ENCODE assay signal across 1 cellular context in genomic region chr9:129439242-129439641, GRCh38.
TF ChIP-seq lines count a peak whose summit lies in the region.

No MANE protein-coding gene starts in this region.

TF ChIP-seq in HEK293, 187 proteins besides CTCF, POLR2A, EP300 and RAD21 (continued from another document):
- TF ChIP-seq, protein P1, sequence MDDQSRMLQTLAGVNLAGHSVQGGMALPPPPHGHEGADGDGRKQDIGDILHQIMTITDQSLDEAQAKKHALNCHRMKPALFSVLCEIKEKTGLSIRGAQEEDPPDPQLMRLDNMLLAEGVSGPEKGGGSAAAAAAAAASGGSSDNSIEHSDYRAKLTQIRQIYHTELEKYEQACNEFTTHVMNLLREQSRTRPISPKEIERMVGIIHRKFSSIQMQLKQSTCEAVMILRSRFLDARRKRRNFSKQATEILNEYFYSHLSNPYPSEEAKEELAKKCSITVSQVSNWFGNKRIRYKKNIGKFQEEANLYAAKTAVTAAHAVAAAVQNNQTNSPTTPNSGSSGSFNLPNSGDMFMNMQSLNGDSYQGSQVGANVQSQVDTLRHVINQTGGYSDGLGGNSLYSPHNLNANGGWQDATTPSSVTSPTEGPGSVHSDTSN (CRISPR knock-in tag; IDR thresholded peaks at IDR 0.05): no peak
- TF ChIP-seq, protein P2, sequence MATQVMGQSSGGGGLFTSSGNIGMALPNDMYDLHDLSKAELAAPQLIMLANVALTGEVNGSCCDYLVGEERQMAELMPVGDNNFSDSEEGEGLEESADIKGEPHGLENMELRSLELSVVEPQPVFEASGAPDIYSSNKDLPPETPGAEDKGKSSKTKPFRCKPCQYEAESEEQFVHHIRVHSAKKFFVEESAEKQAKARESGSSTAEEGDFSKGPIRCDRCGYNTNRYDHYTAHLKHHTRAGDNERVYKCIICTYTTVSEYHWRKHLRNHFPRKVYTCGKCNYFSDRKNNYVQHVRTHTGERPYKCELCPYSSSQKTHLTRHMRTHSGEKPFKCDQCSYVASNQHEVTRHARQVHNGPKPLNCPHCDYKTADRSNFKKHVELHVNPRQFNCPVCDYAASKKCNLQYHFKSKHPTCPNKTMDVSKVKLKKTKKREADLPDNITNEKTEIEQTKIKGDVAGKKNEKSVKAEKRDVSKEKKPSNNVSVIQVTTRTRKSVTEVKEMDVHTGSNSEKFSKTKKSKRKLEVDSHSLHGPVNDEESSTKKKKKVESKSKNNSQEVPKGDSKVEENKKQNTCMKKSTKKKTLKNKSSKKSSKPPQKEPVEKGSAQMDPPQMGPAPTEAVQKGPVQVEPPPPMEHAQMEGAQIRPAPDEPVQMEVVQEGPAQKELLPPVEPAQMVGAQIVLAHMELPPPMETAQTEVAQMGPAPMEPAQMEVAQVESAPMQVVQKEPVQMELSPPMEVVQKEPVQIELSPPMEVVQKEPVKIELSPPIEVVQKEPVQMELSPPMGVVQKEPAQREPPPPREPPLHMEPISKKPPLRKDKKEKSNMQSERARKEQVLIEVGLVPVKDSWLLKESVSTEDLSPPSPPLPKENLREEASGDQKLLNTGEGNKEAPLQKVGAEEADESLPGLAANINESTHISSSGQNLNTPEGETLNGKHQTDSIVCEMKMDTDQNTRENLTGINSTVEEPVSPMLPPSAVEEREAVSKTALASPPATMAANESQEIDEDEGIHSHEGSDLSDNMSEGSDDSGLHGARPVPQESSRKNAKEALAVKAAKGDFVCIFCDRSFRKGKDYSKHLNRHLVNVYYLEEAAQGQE (tag by site-specific recombination; IDR thresholded peaks at IDR 0.05): no peak
- TF ChIP-seq ZNF112 (tag by site-specific recombination; IDR thresholded peaks at IDR 0.05): no peak
- TF ChIP-seq ZNF311 (tag by site-specific recombination; IDR thresholded peaks at IDR 0.05; ENCODE audit: borderline replicate concordance): no peak
- TF ChIP-seq ZNF175 (tag by site-specific recombination; IDR thresholded peaks at IDR 0.05): no peak
- TF ChIP-seq, protein P3, sequence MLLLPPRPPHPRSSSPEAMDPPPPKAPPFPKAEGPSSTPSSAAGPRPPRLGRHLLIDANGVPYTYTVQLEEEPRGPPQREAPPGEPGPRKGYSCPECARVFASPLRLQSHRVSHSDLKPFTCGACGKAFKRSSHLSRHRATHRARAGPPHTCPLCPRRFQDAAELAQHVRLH (tag by site-specific recombination; IDR thresholded peaks at IDR 0.05): peak; percentile 88
- TF ChIP-seq ZNF558 (tag by site-specific recombination; IDR thresholded peaks at IDR 0.05): no peak
- TF ChIP-seq SP2 (tag by site-specific recombination; IDR thresholded peaks at IDR 0.05): no peak
- peak; percentile 98 for TF ChIP-seq ZNF121 (tag by site-specific recombination; IDR thresholded peaks at IDR 0.05)
- TF ChIP-seq, protein P4, sequence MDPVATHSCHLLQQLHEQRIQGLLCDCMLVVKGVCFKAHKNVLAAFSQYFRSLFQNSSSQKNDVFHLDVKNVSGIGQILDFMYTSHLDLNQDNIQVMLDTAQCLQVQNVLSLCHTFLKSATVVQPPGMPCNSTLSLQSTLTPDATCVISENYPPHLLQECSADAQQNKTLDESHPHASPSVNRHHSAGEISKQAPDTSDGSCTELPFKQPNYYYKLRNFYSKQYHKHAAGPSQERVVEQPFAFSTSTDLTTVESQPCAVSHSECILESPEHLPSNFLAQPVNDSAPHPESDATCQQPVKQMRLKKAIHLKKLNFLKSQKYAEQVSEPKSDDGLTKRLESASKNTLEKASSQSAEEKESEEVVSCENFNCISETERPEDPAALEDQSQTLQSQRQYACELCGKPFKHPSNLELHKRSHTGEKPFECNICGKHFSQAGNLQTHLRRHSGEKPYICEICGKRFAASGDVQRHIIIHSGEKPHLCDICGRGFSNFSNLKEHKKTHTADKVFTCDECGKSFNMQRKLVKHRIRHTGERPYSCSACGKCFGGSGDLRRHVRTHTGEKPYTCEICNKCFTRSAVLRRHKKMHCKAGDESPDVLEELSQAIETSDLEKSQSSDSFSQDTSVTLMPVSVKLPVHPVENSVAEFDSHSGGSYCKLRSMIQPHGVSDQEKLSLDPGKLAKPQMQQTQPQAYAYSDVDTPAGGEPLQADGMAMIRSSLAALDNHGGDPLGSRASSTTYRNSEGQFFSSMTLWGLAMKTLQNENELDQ (tag by site-specific recombination; IDR thresholded peaks at IDR 0.05; ENCODE audit: low read depth): no peak
- TF ChIP-seq ZNF473 (tag by site-specific recombination; IDR thresholded peaks at IDR 0.05): no peak
- no peak for TF ChIP-seq ZNF555 (tag by site-specific recombination; conservative IDR thresholded peaks at IDR 0.05)
- peak; percentile 89 for TF ChIP-seq ZNF280D (tag by site-specific recombination; IDR thresholded peaks at IDR 0.05)
TF ChIP-seq in HEK293: peak in this region for 5.
